1 cellular context compared by ENCODE assay signal in the genomic region with DNA sequence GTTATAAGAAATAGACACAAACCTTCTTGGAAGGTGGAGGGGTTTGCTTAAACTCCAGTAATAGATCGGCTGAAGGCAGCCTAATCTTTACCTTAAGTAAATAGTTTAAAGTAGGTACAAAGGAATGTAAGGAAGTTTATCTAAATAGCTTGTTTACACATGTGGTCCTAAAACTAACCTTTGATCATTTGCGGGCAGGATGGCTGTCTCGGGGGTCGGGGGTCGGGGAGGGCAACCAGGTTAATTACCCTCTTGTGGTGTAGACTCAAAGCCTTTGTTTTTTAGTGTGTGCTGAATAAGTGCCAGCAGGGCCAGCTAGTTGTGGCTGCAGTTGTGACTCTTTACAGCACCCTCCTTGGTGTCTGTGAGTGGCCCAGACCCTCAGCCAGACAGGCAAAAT.
TF ChIP-seq lines count a peak whose summit lies in the region.

No MANE protein-coding gene starts in this region.

TF ChIP-seq in WTC11, 78 proteins besides CTCF, POLR2A, EP300 and RAD21:
- no peak for TF ChIP-seq ZNF317 (CRISPR knock-in tag; IDR thresholded peaks at IDR 0.05; ENCODE audit: borderline replicate concordance, low read depth)
- TF ChIP-seq, protein P1, sequence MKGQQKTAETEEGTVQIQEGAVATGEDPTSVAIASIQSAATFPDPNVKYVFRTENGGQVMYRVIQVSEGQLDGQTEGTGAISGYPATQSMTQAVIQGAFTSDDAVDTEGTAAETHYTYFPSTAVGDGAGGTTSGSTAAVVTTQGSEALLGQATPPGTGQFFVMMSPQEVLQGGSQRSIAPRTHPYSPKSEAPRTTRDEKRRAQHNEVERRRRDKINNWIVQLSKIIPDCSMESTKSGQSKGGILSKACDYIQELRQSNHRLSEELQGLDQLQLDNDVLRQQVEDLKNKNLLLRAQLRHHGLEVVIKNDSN (CRISPR knock-in tag; IDR thresholded peaks at IDR 0.05) = no peak
- TF ChIP-seq, protein P2, sequence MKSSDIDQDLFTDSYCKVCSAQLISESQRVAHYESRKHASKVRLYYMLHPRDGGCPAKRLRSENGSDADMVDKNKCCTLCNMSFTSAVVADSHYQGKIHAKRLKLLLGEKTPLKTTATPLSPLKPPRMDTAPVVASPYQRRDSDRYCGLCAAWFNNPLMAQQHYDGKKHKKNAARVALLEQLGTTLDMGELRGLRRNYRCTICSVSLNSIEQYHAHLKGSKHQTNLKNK (CRISPR knock-in tag; IDR thresholded peaks at IDR 0.05) = no peak
- TF ChIP-seq, protein P3, sequence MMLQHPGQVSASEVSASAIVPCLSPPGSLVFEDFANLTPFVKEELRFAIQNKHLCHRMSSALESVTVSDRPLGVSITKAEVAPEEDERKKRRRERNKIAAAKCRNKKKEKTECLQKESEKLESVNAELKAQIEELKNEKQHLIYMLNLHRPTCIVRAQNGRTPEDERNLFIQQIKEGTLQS (CRISPR knock-in tag; conservative IDR thresholded peaks at IDR 0.05) = no peak
- no peak for TF ChIP-seq ATF1 (CRISPR knock-in tag; IDR thresholded peaks at IDR 0.05)
- TF ChIP-seq ZNF263 (CRISPR knock-in tag; IDR thresholded peaks at IDR 0.05; ENCODE audit: low read depth) = no peak
- TF ChIP-seq, protein P4, sequence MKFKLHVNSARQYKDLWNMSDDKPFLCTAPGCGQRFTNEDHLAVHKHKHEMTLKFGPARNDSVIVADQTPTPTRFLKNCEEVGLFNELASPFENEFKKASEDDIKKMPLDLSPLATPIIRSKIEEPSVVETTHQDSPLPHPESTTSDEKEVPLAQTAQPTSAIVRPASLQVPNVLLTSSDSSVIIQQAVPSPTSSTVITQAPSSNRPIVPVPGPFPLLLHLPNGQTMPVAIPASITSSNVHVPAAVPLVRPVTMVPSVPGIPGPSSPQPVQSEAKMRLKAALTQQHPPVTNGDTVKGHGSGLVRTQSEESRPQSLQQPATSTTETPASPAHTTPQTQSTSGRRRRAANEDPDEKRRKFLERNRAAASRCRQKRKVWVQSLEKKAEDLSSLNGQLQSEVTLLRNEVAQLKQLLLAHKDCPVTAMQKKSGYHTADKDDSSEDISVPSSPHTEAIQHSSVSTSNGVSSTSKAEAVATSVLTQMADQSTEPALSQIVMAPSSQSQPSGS (CRISPR knock-in tag; IDR thresholded peaks at IDR 0.05; ENCODE audit: borderline replicate concordance, low read depth) = no peak
- no peak for TF ChIP-seq JUN (CRISPR knock-in tag; IDR thresholded peaks at IDR 0.05)
- TF ChIP-seq SMAD4 (CRISPR knock-in tag; IDR thresholded peaks at IDR 0.05) = no peak
- TF ChIP-seq, protein P5, sequence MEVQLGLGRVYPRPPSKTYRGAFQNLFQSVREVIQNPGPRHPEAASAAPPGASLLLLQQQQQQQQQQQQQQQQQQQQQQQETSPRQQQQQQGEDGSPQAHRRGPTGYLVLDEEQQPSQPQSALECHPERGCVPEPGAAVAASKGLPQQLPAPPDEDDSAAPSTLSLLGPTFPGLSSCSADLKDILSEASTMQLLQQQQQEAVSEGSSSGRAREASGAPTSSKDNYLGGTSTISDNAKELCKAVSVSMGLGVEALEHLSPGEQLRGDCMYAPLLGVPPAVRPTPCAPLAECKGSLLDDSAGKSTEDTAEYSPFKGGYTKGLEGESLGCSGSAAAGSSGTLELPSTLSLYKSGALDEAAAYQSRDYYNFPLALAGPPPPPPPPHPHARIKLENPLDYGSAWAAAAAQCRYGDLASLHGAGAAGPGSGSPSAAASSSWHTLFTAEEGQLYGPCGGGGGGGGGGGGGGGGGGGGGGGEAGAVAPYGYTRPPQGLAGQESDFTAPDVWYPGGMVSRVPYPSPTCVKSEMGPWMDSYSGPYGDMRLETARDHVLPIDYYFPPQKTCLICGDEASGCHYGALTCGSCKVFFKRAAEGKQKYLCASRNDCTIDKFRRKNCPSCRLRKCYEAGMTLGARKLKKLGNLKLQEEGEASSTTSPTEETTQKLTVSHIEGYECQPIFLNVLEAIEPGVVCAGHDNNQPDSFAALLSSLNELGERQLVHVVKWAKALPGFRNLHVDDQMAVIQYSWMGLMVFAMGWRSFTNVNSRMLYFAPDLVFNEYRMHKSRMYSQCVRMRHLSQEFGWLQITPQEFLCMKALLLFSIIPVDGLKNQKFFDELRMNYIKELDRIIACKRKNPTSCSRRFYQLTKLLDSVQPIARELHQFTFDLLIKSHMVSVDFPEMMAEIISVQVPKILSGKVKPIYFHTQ (CRISPR knock-in tag; IDR thresholded peaks at IDR 0.05) = no peak
- TF ChIP-seq FOXP1 (CRISPR knock-in tag; IDR thresholded peaks at IDR 0.05; ENCODE audit: borderline replicate concordance) = no peak
- TF ChIP-seq JAZF1 (CRISPR knock-in tag; IDR thresholded peaks at IDR 0.05) = no peak
- no peak for TF ChIP-seq TP53 (CRISPR knock-in tag; IDR thresholded peaks at IDR 0.05)
- TF ChIP-seq NFE2L1 (CRISPR knock-in tag; IDR thresholded peaks at IDR 0.05) = no peak
- TF ChIP-seq SP1 (CRISPR knock-in tag; conservative IDR thresholded peaks at IDR 0.05) = no peak
- TF ChIP-seq, protein P6, sequence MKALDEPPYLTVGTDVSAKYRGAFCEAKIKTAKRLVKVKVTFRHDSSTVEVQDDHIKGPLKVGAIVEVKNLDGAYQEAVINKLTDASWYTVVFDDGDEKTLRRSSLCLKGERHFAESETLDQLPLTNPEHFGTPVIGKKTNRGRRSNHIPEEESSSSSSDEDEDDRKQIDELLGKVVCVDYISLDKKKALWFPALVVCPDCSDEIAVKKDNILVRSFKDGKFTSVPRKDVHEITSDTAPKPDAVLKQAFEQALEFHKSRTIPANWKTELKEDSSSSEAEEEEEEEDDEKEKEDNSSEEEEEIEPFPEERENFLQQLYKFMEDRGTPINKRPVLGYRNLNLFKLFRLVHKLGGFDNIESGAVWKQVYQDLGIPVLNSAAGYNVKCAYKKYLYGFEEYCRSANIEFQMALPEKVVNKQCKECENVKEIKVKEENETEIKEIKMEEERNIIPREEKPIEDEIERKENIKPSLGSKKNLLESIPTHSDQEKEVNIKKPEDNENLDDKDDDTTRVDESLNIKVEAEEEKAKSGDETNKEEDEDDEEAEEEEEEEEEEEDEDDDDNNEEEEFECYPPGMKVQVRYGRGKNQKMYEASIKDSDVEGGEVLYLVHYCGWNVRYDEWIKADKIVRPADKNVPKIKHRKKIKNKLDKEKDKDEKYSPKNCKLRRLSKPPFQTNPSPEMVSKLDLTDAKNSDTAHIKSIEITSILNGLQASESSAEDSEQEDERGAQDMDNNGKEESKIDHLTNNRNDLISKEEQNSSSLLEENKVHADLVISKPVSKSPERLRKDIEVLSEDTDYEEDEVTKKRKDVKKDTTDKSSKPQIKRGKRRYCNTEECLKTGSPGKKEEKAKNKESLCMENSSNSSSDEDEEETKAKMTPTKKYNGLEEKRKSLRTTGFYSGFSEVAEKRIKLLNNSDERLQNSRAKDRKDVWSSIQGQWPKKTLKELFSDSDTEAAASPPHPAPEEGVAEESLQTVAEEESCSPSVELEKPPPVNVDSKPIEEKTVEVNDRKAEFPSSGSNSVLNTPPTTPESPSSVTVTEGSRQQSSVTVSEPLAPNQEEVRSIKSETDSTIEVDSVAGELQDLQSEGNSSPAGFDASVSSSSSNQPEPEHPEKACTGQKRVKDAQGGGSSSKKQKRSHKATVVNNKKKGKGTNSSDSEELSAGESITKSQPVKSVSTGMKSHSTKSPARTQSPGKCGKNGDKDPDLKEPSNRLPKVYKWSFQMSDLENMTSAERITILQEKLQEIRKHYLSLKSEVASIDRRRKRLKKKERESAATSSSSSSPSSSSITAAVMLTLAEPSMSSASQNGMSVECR (CRISPR knock-in tag; IDR thresholded peaks at IDR 0.05; ENCODE audit: borderline replicate concordance) = no peak
- no peak for TF ChIP-seq TEAD1 (CRISPR knock-in tag; IDR thresholded peaks at IDR 0.05)
- no peak for TF ChIP-seq CREB1 (CRISPR knock-in tag; IDR thresholded peaks at IDR 0.05)
